ENCODE assay signal across 1 cellular context in the genomic region with DNA sequence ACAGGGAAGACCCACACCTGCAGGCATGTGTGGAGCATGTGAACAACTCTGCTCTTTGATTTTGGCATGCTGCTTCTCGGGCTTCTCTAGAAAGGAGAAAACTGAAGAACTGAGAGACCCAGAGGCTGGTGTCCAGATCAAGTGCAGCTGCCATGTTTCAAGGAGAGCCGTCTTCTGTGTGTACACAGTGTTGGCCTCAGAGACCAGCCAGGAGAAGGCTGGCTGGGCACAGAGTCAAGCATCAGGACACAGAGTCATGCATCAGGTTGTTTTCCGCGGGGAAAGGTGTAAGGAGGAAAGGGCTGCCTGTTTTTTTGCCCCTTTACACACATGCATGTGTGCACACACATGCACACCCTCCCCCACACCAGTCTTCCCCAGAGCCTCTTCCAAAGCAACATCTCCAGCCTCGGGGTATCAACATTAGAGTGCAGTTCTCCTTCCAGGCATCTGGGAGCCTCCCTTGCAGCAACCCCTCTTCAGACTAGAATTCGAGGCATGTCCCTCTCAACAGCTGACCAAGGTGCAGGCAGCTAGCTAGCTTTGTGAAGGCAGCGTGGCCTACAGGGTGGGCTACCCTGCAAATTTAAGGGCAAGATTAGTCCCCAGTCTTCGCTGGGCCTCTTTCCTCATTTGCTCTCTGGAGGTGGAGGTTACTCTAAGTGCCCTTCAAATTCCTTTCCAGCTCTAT.
TF ChIP-seq lines count a peak whose summit lies in the region.

No MANE protein-coding gene starts in this region.

TF ChIP-seq in HepG2, 621 proteins besides CTCF, POLR2A, EP300 and RAD21:
- TF ChIP-seq ZNF687 (CRISPR knock-in tag; IDR thresholded peaks at IDR 0.05): peak; percentile 15; the same call in 1 of the 2 replicates
- no peak for TF ChIP-seq ATF1 (CRISPR knock-in tag; IDR thresholded peaks at IDR 0.05)
